20 cellular contexts compared by ENCODE assay signal in genomic region chr7:35420657-35421056, GRCh38.
DNase-seq lines count a peak whose midpoint lies in the region; ATAC-seq and TF ChIP-seq lines count a peak whose summit lies in the region.
"Had no signal": no experiment of that assay in that cellular context is flagged by ENCODE, and none has a peak within 500 bp of the region (broad histone marks: within the 10 kb centered on the region; RNA-seq: fewer than 3 reads in every experiment).

No MANE protein-coding gene starts in this region.

- no peak for ATAC-seq in activated naive CD8-positive, alpha-beta T cell treated with anti-CD3 and anti-CD28 coated beads, Interleukin-2, amount 10 ng/mL, durations not matched to agents 7 days and 5 days (ENCODE audit: low read depth)
- no peak for ATAC-seq in activated T-cell treated with anti-CD3 and anti-CD28 coated beads, Interleukin-2, amount 50 U/mL, for 4 hours
- ATAC-seq in GM21526 (IDR thresholded peaks at IDR 0.05; ENCODE audit: low FRiP score, unreplicated experiment), result no peak
- ATAC-seq: GM12878 had no signal

- H3K27ac ChIP-seq in PC-9, result no peak overlapping the region
- no peak overlapping the region for H3K27ac ChIP-seq in fibroblast of lung (ENCODE audit: insufficient read depth, low read length)
- no peak overlapping the region for H3K27ac ChIP-seq in parathyroid adenoma
- H3K27ac ChIP-seq: dorsolateral prefrontal cortex, uterus had no signal

- CTCF ChIA-PET in PC-9 (lab: Charles Lee), result no interaction called here

- H3K79me2 ChIP-seq in PC-9 (ENCODE audit: low read depth), result no peaks in the 10 kb centered on the region
- no peaks in the 10 kb centered on the region for H3K79me2 ChIP-seq in fibroblast of lung (ENCODE audit: control insufficient read depth, insufficient read depth, low read length)
- no peaks in the 10 kb centered on the region for H3K79me2 ChIP-seq in parathyroid adenoma

- no peak overlapping the region for H3K27ac Mint-ChIP-seq in activated naive CD8-positive, alpha-beta T cell treated with anti-CD3 and anti-CD28 coated beads, Interleukin-2, amount 10 ng/mL, durations not matched to agents 7 days and 5 days
- H3K27ac Mint-ChIP-seq in activated naive CD8-positive, alpha-beta T cell treated with anti-CD3 and anti-CD28 coated beads for 36 hours, result no peak overlapping the region
- H3K27ac Mint-ChIP-seq: activated naive CD4-positive, alpha-beta T cell treated with anti-CD3 and anti-CD28 coated beads for 36 hours; brain; CD8-positive, alpha-beta memory T cell; nephron had no signal

- no peak for DNase-seq in activated naive CD8-positive, alpha-beta T cell treated with anti-CD3 and anti-CD28 coated beads, Interleukin-2, amount 10 ng/mL, durations not matched to agents 7 days and 5 days
- no peak for DNase-seq in activated naive CD8-positive, alpha-beta T cell treated with anti-CD3 and anti-CD28 coated beads for 36 hours
- DNase-seq in PC-9 (no peak), fibroblast of lung (ENCODE audit: low read depth in 2 of 2) (peak in 1 of 2 donors; percentile 1), GM20000 (ENCODE audit: low spot score) (no peak)
- DNase-seq in activated T-cell treated with anti-CD3 and anti-CD28 coated beads, Interleukin-2, amount 50 U/mL, for 4 hours, result no peak
- DNase-seq: activated CD8-positive, alpha-beta memory T cell treated with anti-CD3 and anti-CD28 coated beads, Interleukin-2, amount 50 U/mL, for 4 hours; activated naive CD4-positive, alpha-beta T cell treated with anti-CD3 and anti-CD28 coated beads for 36 hours; CD8-positive, alpha-beta memory T cell; dorsolateral prefrontal cortex; NCI-H1105; NCI-H774; T-helper 9 cell; uterus had no signal

- H3K4me2 ChIP-seq in PC-9 (0 out of 2 replicates have a peak overlapping the region, but pooled peaks have one; percentile 1), fibroblast of lung (ENCODE audit: extremely low read depth, insufficient read depth, low read length) (peak overlapping the region; percentile 2), parathyroid adenoma (ENCODE audit: low read length) (no peak overlapping the region)

- H3K36me3 Mint-ChIP-seq in activated naive CD8-positive, alpha-beta T cell treated with anti-CD3 and anti-CD28 coated beads, Interleukin-2, amount 10 ng/mL, durations not matched to agents 7 days and 5 days, result no peaks in the 10 kb centered on the region
- no peaks in the 10 kb centered on the region for H3K36me3 Mint-ChIP-seq in activated naive CD8-positive, alpha-beta T cell treated with anti-CD3 and anti-CD28 coated beads for 36 hours
- no peaks in the 10 kb centered on the region for H3K36me3 Mint-ChIP-seq in activated T-cell treated with anti-CD3 and anti-CD28 coated beads, Interleukin-2, amount 50 U/mL, for 4 hours (ENCODE audit: insufficient read depth)
- H3K36me3 Mint-ChIP-seq: brain; CD8-positive, alpha-beta memory T cell had no signal

- no peaks in the 10 kb centered on the region for H3F3A ChIP-seq in PC-9 (ENCODE audit: insufficient read depth, low read depth)

- H3K27me3 Mint-ChIP-seq in activated naive CD8-positive, alpha-beta T cell treated with anti-CD3 and anti-CD28 coated beads, Interleukin-2, amount 10 ng/mL, durations not matched to agents 7 days and 5 days, result peaks cover 11% of the 10 kb centered on the region
- H3K27me3 Mint-ChIP-seq in activated naive CD8-positive, alpha-beta T cell treated with anti-CD3 and anti-CD28 coated beads for 36 hours, result no peaks in the 10 kb centered on the region
- H3K27me3 Mint-ChIP-seq in activated T-cell treated with anti-CD3 and anti-CD28 coated beads, Interleukin-2, amount 50 U/mL, for 4 hours (ENCODE audit: low read depth), result peaks cover 20% of the 10 kb centered on the region

- H3K4me3 Mint-ChIP-seq in activated naive CD8-positive, alpha-beta T cell treated with anti-CD3 and anti-CD28 coated beads, Interleukin-2, amount 10 ng/mL, durations not matched to agents 7 days and 5 days, result peak overlapping the region; percentile 10
- no peak overlapping the region for H3K4me3 Mint-ChIP-seq in activated naive CD8-positive, alpha-beta T cell treated with anti-CD3 and anti-CD28 coated beads for 36 hours
- no peak overlapping the region for H3K4me3 Mint-ChIP-seq in activated T-cell treated with anti-CD3 and anti-CD28 coated beads, Interleukin-2, amount 50 U/mL, for 4 hours
- H3K4me3 Mint-ChIP-seq: activated naive CD4-positive, alpha-beta T cell treated with anti-CD3 and anti-CD28 coated beads for 36 hours; brain; nephron had no signal

- H4K20me1 ChIP-seq in PC-9 (ENCODE audit: insufficient read depth) (no peaks in the 10 kb centered on the region), fibroblast of lung (ENCODE audit: control insufficient read depth, extremely low read depth, insufficient read depth, low read length) (no peaks in the 10 kb centered on the region)

- H3K4me3 ChIP-seq in PC-9 (no peak overlapping the region), fibroblast of lung (replicated peaks in 1 of 4; ENCODE audit: control extremely low read depth in 1 of 4, insufficient read depth in 1 of 4, low read depth in 3 of 4, low read length in 4 of 4) (peak overlapping the region in 1 of 4 experiments; percentile 31), parathyroid adenoma (ENCODE audit: low read depth, low read length) (no peak overlapping the region)
- H3K4me3 ChIP-seq: GM12878, lung, uterus had no signal

- H3K27me3 ChIP-seq in PC-9 (ENCODE audit: insufficient read depth, low read depth), result no peaks in the 10 kb centered on the region
- H3K27me3 ChIP-seq in fibroblast of lung (ENCODE audit: control insufficient read depth, insufficient read depth, low read length), result no peaks in the 10 kb centered on the region
- H3K27me3 ChIP-seq in parathyroid adenoma (ENCODE audit: control insufficient read depth, insufficient read depth, low read length), result no peaks in the 10 kb centered on the region
- H3K27me3 ChIP-seq: uterus had no signal

- TF ChIP-seq CTCF in PC-9 (conservative IDR thresholded peaks at IDR 0.05) (no peak), fibroblast of lung (conservative IDR thresholded peaks at IDR 0.05 in 1 of 2, IDR thresholded peaks at IDR 0.05 in 1 of 2; ENCODE audit: low read depth in 1 of 2, low read length in 2 of 2) (no peak), parathyroid adenoma (IDR thresholded peaks at IDR 0.05) (no peak), GM20000 (IDR thresholded peaks at IDR 0.05; ENCODE audit: extremely low read depth, missing control alignments) (no peak)

- no peaks in the 10 kb centered on the region for H3K9me3 Mint-ChIP-seq in activated naive CD8-positive, alpha-beta T cell treated with anti-CD3 and anti-CD28 coated beads, Interleukin-2, amount 10 ng/mL, durations not matched to agents 7 days and 5 days
- no peaks in the 10 kb centered on the region for H3K9me3 Mint-ChIP-seq in activated naive CD8-positive, alpha-beta T cell treated with anti-CD3 and anti-CD28 coated beads for 36 hours
- H3K9me3 Mint-ChIP-seq in activated T-cell treated with anti-CD3 and anti-CD28 coated beads, Interleukin-2, amount 50 U/mL, for 4 hours, result no peaks in the 10 kb centered on the region
- H3K9me3 Mint-ChIP-seq: activated naive CD4-positive, alpha-beta T cell treated with anti-CD3 and anti-CD28 coated beads for 36 hours; CD8-positive, alpha-beta memory T cell had no signal

- no TSS peak for BruUV-seq in PC-9 (replicated peaks; lab: Mats Ljungman, UMichigan)

- H3K4me1 ChIP-seq in PC-9 (replicated peaks; ENCODE audit: insufficient read depth) (no peaks in the 10 kb centered on the region), fibroblast of lung (ENCODE audit: control insufficient read depth, extremely low read depth, insufficient read depth, low read length) (no peaks in the 10 kb centered on the region), parathyroid adenoma (no peaks in the 10 kb centered on the region)
- H3K4me1 ChIP-seq: uterus had no signal

- H3K4me1 Mint-ChIP-seq in activated naive CD8-positive, alpha-beta T cell treated with anti-CD3 and anti-CD28 coated beads, Interleukin-2, amount 10 ng/mL, durations not matched to agents 7 days and 5 days, result no peaks in the 10 kb centered on the region
- peaks cover 5% of the 10 kb centered on the region for H3K4me1 Mint-ChIP-seq in activated naive CD8-positive, alpha-beta T cell treated with anti-CD3 and anti-CD28 coated beads for 36 hours
- H3K4me1 Mint-ChIP-seq in activated T-cell treated with anti-CD3 and anti-CD28 coated beads, Interleukin-2, amount 50 U/mL, for 4 hours (ENCODE audit: low read depth), result no peaks in the 10 kb centered on the region
- H3K4me1 Mint-ChIP-seq: brain, nephron had no signal

- no peaks in the 10 kb centered on the region for H3K9me2 ChIP-seq in PC-9 (ENCODE audit: insufficient read depth)

- no peaks in the 10 kb centered on the region for H3K9me3 ChIP-seq in PC-9 (ENCODE audit: insufficient read depth, low read depth)
- H3K9me3 ChIP-seq in fibroblast of lung (ENCODE audit: control insufficient read depth, insufficient read depth, low read depth, low read length), result no peaks in the 10 kb centered on the region
- H3K9me3 ChIP-seq in parathyroid adenoma (ENCODE audit: control insufficient read depth, low read length), result no peaks in the 10 kb centered on the region
- H3K9me3 ChIP-seq: uterus had no signal

- POLR2A ChIA-PET in activated naive CD8-positive, alpha-beta T cell treated with anti-CD3 and anti-CD28 coated beads, Interleukin-2, amount 10 ng/mL, durations not matched to agents 7 days and 5 days (lab: Charles Lee), result no interaction called here
- POLR2A ChIA-PET in PC-9 (lab: Charles Lee; ENCODE audit: unreplicated experiment), result no interaction called here

- H3K36me3 ChIP-seq in PC-9 (ENCODE audit: low read depth) (no peaks in the 10 kb centered on the region), fibroblast of lung (ENCODE audit: control insufficient read depth, insufficient read depth, low read length) (no peaks in the 10 kb centered on the region), parathyroid adenoma (ENCODE audit: control insufficient read depth, insufficient read depth, low read length) (no peaks in the 10 kb centered on the region)
- H3K36me3 ChIP-seq: uterus had no signal

- intact Hi-C loops in PC-9 (cut with micrococcal nuclease; ENCODE audit: unreplicated experiment), result no loop called here

- H2AFZ ChIP-seq in PC-9 (peak overlapping the region; percentile 14; the same call in 1 of the 2 replicates), fibroblast of lung (ENCODE audit: low read length) (no peak overlapping the region), parathyroid adenoma (peak overlapping the region; percentile 14)

- H3K9ac ChIP-seq in fibroblast of lung (ENCODE audit: insufficient read depth, low read length) (no peak overlapping the region), parathyroid adenoma (no peak overlapping the region)
